1 cellular context compared by ENCODE assay signal in the genomic region with DNA sequence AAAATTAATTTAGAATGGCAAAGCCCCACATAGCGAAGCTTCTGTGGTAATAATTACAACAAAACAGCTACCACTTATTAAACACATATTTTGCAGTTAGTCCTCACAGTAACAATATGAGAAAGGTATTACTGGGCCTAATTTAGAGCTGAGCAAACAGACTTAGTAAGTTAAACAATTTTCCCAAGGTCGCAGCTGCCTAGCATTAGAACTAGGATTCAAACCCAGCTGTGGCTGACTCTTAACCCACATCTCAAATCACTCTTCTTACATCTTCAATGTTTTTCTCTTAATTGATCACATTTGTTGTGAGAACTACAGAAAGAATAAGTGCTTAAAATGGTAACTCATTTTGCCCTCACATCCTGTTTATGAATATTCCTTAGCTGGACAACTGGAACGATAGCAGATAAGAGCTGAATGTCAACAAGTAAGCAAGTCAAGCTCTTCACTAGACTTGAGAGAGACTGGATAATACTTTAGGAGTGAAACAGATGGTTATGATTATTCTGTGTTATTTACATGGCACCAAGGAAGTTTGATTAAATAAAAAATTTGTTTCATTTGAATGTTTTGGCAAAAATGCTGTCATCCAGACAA.
TF ChIP-seq lines count a peak whose summit lies in the region.

No MANE protein-coding gene starts in this region.

TF ChIP-seq in HepG2, 621 proteins besides CTCF, POLR2A, EP300 and RAD21 (continued from another document and continues in another):
- no peak for TF ChIP-seq ZNF841 (CRISPR knock-in tag; IDR thresholded peaks at IDR 0.05; ENCODE audit: borderline replicate concordance)
- no peak for TF ChIP-seq KLF15 (CRISPR knock-in tag; IDR thresholded peaks at IDR 0.05; ENCODE audit: borderline replicate concordance)
- TF ChIP-seq, protein P1, sequence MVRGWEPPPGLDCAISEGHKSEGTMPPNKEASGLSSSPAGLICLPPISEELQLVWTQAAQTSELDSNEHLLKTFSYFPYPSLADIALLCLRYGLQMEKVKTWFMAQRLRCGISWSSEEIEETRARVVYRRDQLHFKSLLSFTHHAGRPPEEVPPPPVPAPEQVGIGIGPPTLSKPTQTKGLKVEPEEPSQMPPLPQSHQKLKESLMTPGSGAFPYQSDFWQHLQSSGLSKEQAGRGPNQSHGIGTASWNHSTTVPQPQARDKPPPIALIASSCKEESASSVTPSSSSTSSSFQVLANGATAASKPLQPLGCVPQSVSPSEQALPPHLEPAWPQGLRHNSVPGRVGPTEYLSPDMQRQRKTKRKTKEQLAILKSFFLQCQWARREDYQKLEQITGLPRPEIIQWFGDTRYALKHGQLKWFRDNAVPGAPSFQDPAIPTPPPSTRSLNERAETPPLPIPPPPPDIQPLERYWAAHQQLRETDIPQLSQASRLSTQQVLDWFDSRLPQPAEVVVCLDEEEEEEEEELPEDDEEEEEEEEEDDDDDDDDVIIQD (CRISPR knock-in tag; IDR thresholded peaks at IDR 0.05; ENCODE audit: low read depth), result peak; percentile 88
- TF ChIP-seq, protein P2, sequence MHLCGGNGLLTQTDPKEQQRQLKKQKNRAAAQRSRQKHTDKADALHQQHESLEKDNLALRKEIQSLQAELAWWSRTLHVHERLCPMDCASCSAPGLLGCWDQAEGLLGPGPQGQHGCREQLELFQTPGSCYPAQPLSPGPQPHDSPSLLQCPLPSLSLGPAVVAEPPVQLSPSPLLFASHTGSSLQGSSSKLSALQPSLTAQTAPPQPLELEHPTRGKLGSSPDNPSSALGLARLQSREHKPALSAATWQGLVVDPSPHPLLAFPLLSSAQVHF (CRISPR knock-in tag; IDR thresholded peaks at IDR 0.05), result no peak
- TF ChIP-seq ZNF136 (CRISPR knock-in tag; IDR thresholded peaks at IDR 0.05; ENCODE audit: low read depth), result no peak
- no peak for TF ChIP-seq SRSF4 (IDR thresholded peaks at IDR 0.05; ENCODE audit: low read depth, low read length, poor library complexity, severe bottlenecking)
- TF ChIP-seq, protein P3, sequence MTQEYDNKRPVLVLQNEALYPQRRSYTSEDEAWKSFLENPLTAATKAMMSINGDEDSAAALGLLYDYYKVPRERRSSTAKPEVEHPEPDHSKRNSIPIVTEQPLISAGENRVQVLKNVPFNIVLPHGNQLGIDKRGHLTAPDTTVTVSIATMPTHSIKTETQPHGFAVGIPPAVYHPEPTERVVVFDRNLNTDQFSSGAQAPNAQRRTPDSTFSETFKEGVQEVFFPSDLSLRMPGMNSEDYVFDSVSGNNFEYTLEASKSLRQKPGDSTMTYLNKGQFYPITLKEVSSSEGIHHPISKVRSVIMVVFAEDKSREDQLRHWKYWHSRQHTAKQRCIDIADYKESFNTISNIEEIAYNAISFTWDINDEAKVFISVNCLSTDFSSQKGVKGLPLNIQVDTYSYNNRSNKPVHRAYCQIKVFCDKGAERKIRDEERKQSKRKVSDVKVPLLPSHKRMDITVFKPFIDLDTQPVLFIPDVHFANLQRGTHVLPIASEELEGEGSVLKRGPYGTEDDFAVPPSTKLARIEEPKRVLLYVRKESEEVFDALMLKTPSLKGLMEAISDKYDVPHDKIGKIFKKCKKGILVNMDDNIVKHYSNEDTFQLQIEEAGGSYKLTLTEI (CRISPR knock-in tag; conservative IDR thresholded peaks at IDR 0.05), result no peak
- 0 out of 2 replicates have a peak, but pooled peaks have one; percentile 55 for TF ChIP-seq DMAP1 (CRISPR knock-in tag; IDR thresholded peaks at IDR 0.05)
- TF ChIP-seq THAP11 (CRISPR knock-in tag; IDR thresholded peaks at IDR 0.05), result peak; percentile 13; the same call in 1 of the 2 replicates
- TF ChIP-seq, protein P4, sequence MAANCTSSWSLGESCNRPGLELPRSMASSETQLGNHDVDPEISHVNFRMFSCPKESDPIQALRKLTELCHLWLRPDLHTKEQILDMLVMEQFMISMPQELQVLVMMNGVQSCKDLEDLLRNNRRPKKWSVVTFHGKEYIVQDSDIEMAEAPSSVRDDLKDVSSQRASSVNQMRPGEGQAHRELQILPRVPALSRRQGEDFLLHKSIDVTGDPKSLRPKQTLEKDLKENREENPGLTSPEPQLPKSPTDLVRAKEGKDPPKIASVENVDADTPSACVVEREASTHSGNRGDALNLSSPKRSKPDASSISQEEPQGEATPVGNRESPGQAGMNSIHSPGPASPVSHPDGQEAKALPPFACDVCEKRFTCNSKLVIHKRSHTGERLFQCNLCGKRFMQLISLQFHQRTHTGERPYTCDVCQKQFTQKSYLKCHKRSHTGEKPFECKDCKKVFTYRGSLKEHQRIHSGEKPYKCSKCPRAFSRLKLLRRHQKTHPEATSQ (CRISPR knock-in tag; IDR thresholded peaks at IDR 0.05; ENCODE audit: borderline replicate concordance), result no peak
- TF ChIP-seq, protein P5, sequence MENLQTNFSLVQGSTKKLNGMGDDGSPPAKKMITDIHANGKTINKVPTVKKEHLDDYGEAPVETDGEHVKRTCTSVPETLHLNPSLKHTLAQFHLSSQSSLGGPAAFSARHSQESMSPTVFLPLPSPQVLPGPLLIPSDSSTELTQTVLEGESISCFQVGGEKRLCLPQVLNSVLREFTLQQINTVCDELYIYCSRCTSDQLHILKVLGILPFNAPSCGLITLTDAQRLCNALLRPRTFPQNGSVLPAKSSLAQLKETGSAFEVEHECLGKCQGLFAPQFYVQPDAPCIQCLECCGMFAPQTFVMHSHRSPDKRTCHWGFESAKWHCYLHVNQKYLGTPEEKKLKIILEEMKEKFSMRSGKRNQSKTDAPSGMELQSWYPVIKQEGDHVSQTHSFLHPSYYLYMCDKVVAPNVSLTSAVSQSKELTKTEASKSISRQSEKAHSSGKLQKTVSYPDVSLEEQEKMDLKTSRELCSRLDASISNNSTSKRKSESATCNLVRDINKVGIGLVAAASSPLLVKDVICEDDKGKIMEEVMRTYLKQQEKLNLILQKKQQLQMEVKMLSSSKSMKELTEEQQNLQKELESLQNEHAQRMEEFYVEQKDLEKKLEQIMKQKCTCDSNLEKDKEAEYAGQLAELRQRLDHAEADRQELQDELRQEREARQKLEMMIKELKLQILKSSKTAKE (CRISPR knock-in tag; IDR thresholded peaks at IDR 0.05; ENCODE audit: borderline replicate concordance), result no peak
- TF ChIP-seq REXO4 (CRISPR knock-in tag; IDR thresholded peaks at IDR 0.05; ENCODE audit: borderline replicate concordance), result no peak
- TF ChIP-seq RXRB (CRISPR knock-in tag; IDR thresholded peaks at IDR 0.05; ENCODE audit: borderline replicate concordance), result 0 out of 2 replicates have a peak, but pooled peaks have one; percentile 24
- TF ChIP-seq ZNF567 (CRISPR knock-in tag; IDR thresholded peaks at IDR 0.05; ENCODE audit: borderline replicate concordance), result no peak
- no peak for TF ChIP-seq ZNF780A (CRISPR knock-in tag; IDR thresholded peaks at IDR 0.05)
- TF ChIP-seq, protein P6, sequence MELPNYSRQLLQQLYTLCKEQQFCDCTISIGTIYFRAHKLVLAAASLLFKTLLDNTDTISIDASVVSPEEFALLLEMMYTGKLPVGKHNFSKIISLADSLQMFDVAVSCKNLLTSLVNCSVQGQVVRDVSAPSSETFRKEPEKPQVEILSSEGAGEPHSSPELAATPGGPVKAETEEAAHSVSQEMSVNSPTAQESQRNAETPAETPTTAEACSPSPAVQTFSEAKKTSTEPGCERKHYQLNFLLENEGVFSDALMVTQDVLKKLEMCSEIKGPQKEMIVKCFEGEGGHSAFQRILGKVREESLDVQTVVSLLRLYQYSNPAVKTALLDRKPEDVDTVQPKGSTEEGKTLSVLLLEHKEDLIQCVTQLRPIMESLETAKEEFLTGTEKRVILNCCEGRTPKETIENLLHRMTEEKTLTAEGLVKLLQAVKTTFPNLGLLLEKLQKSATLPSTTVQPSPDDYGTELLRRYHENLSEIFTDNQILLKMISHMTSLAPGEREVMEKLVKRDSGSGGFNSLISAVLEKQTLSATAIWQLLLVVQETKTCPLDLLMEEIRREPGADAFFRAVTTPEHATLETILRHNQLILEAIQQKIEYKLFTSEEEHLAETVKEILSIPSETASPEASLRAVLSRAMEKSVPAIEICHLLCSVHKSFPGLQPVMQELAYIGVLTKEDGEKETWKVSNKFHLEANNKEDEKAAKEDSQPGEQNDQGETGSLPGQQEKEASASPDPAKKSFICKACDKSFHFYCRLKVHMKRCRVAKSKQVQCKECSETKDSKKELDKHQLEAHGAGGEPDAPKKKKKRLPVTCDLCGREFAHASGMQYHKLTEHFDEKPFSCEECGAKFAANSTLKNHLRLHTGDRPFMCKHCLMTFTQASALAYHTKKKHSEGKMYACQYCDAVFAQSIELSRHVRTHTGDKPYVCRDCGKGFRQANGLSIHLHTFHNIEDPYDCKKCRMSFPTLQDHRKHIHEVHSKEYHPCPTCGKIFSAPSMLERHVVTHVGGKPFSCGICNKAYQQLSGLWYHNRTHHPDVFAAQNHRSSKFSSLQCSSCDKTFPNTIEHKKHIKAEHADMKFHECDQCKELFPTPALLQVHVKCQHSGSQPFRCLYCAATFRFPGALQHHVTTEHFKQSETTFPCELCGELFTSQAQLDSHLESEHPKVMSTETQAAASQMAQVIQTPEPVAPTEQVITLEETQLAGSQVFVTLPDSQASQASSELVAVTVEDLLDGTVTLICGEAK (IDR thresholded peaks at IDR 0.05), result no peak
- TF ChIP-seq, protein P6 (CRISPR knock-in tag; IDR thresholded peaks at IDR 0.05), result no peak; the same call in 1 of the 2 replicates
- no peak for TF ChIP-seq RBFOX2 (IDR thresholded peaks at IDR 0.05; ENCODE audit: low read depth, low read length)
- TF ChIP-seq RARG (CRISPR knock-in tag; IDR thresholded peaks at IDR 0.05; ENCODE audit: low read depth), result no peak
- TF ChIP-seq BRCA1 (CRISPR knock-in tag; IDR thresholded peaks at IDR 0.05), result 0 out of 2 replicates have a peak, but pooled peaks have one; percentile 51
- no peak for TF ChIP-seq IRX3 (CRISPR knock-in tag; IDR thresholded peaks at IDR 0.05; ENCODE audit: borderline replicate concordance, low read depth)
- TF ChIP-seq ZNF34 (CRISPR knock-in tag; IDR thresholded peaks at IDR 0.05; ENCODE audit: borderline replicate concordance), result no peak
- TF ChIP-seq HDAC2 (CRISPR knock-in tag; IDR thresholded peaks at IDR 0.05), result peak; percentile 56; the same call in 1 of the 2 replicates
- TF ChIP-seq, protein P7, sequence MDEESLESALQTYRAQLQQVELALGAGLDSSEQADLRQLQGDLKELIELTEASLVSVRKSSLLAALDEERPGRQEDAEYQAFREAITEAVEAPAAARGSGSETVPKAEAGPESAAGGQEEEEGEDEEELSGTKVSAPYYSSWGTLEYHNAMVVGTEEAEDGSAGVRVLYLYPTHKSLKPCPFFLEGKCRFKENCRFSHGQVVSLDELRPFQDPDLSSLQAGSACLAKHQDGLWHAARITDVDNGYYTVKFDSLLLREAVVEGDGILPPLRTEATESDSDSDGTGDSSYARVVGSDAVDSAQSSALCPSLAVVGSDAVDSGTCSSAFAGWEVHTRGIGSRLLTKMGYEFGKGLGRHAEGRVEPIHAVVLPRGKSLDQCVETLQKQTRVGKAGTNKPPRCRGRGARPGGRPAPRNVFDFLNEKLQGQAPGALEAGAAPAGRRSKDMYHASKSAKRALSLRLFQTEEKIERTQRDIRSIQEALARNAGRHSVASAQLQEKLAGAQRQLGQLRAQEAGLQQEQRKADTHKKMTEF (CRISPR knock-in tag; IDR thresholded peaks at IDR 0.05), result peak; percentile 41; the same call in 1 of the 2 replicates
- no peak for TF ChIP-seq GABPB1 (CRISPR knock-in tag; IDR thresholded peaks at IDR 0.05)
- TF ChIP-seq, protein P8, sequence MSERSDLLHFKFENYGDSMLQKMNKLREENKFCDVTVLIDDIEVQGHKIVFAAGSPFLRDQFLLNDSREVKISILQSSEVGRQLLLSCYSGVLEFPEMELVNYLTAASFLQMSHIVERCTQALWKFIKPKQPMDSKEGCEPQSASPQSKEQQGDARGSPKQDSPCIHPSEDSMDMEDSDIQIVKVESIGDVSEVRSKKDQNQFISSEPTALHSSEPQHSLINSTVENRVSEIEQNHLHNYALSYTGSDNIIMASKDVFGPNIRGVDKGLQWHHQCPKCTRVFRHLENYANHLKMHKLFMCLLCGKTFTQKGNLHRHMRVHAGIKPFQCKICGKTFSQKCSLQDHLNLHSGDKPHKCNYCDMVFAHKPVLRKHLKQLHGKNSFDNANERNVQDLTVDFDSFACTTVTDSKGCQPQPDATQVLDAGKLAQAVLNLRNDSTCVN (CRISPR knock-in tag; IDR thresholded peaks at IDR 0.05; ENCODE audit: borderline replicate concordance), result no peak
- TF ChIP-seq KAT2B (IDR thresholded peaks at IDR 0.05; ENCODE audit: borderline replicate concordance, low read depth, low read length), result no peak
- no peak for TF ChIP-seq ZNF7 (CRISPR knock-in tag; IDR thresholded peaks at IDR 0.05)
- no peak for TF ChIP-seq HOXA9 (CRISPR knock-in tag; IDR thresholded peaks at IDR 0.05; ENCODE audit: borderline replicate concordance)
- TF ChIP-seq, protein P9, sequence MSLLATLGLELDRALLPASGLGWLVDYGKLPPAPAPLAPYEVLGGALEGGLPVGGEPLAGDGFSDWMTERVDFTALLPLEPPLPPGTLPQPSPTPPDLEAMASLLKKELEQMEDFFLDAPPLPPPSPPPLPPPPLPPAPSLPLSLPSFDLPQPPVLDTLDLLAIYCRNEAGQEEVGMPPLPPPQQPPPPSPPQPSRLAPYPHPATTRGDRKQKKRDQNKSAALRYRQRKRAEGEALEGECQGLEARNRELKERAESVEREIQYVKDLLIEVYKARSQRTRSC (CRISPR knock-in tag; IDR thresholded peaks at IDR 0.05; ENCODE audit: low read depth), result no peak
- no peak for TF ChIP-seq ZNF232 (CRISPR knock-in tag; IDR thresholded peaks at IDR 0.05; ENCODE audit: borderline replicate concordance)
- TF ChIP-seq SOX5 (CRISPR knock-in tag; IDR thresholded peaks at IDR 0.05; ENCODE audit: borderline replicate concordance), result peak; percentile 56; the same call in 1 of the 2 replicates
- TF ChIP-seq ZNF264 (CRISPR knock-in tag; IDR thresholded peaks at IDR 0.05), result peak; percentile 36; the same call in 1 of the 2 replicates
